Comparison of ENCODE assay signal across 32 cellular contexts in genomic region chr5:15833365-15833764, GRCh38.
"Had no signal": no experiment of that assay in that cellular context is flagged by ENCODE, and none has a peak within 500 bp of the region (broad histone marks: within the 10 kb centered on the region; RNA-seq: fewer than 3 reads in every experiment).

No MANE protein-coding gene starts in this region.

- H3K36me3 ChIP-seq: brain microvascular endothelial cell had no signal

- H3K27me3 Mint-ChIP-seq: activated CD4-positive, alpha-beta memory T cell treated with anti-CD3 and anti-CD28 coated beads for 36 hours; activated CD4-positive, alpha-beta T cell treated with anti-CD3 and anti-CD28 coated beads for 36 hours; activated CD4-positive, alpha-beta T cell treated with anti-CD3 and anti-CD28 coated beads, Interleukin-2, amount 10 ng/mL, durations not matched to agents 24 days and 14 days; activated CD8-positive, alpha-beta memory T cell treated with anti-CD3 and anti-CD28 coated beads, Interleukin-2, amount 10 ng/mL, durations not matched to agents 7 days and 5 days; activated naive CD8-positive, alpha-beta T cell; T-helper 17 cell had no signal

- DNase-seq: activated CD4-positive, alpha-beta memory T cell treated with anti-CD3 and anti-CD28 coated beads for 36 hours; activated CD4-positive, alpha-beta T cell treated with anti-CD3 and anti-CD28 coated beads for 36 hours; activated CD4-positive, alpha-beta T cell treated with anti-CD3 and anti-CD28 coated beads, Interleukin-2, amount 10 ng/mL, durations not matched to agents 24 days and 14 days; activated CD4-positive, CD25-positive, alpha-beta regulatory T cell; activated CD4-positive, CD25-positive, alpha-beta regulatory T cell treated with anti-CD3 and anti-CD28 coated beads, Interleukin-2, amount 50 U/mL, for 72 hours; activated CD8-positive, alpha-beta memory T cell treated with anti-CD3 and anti-CD28 coated beads, Interleukin-2, amount 10 ng/mL, durations not matched to agents 7 days and 5 days; activated CD8-positive, alpha-beta memory T cell treated with anti-CD3 and anti-CD28 coated beads, Interleukin-2, amount 50 U/mL, for 4 hours; activated CD8-positive, alpha-beta T cell treated with anti-CD3 and anti-CD28 coated beads, Interleukin-2, amount 10 ng/mL, durations not matched to agents 7 days and 5 days; activated gamma-delta T cell; activated naive CD4-positive, alpha-beta T cell; activated naive CD4-positive, alpha-beta T cell treated with anti-CD3 and anti-CD28 coated beads, Interleukin-2, amount 50 U/mL, for 16 hours; activated T-cell treated with anti-CD3 and anti-CD28 coated beads, Interleukin-2, amount 50 U/mL, for 1 hour; activated T-cell treated with anti-CD3 and anti-CD28 coated beads, Interleukin-2, amount 50 U/mL, for 48 hours; amniotic stem cell; anterior cingulate cortex; brain microvascular endothelial cell; caudate nucleus; cortex of kidney; dermis blood vessel endothelial cell; effector CD4-positive, alpha-beta T cell; foreskin fibroblast; head of caudate nucleus; hippocampal formation; T-helper 17 cell; T1000 had no signal

- H3K27ac Mint-ChIP-seq: activated CD4-positive, alpha-beta memory T cell treated with anti-CD3 and anti-CD28 coated beads for 36 hours; activated CD4-positive, alpha-beta T cell treated with anti-CD3 and anti-CD28 coated beads for 36 hours; activated CD4-positive, alpha-beta T cell treated with anti-CD3 and anti-CD28 coated beads, Interleukin-2, amount 10 ng/mL, durations not matched to agents 24 days and 14 days; activated CD8-positive, alpha-beta memory T cell treated with anti-CD3 and anti-CD28 coated beads, Interleukin-2, amount 10 ng/mL, durations not matched to agents 7 days and 5 days; activated CD8-positive, alpha-beta T cell treated with anti-CD3 and anti-CD28 coated beads, Interleukin-2, amount 10 ng/mL, durations not matched to agents 7 days and 5 days; activated naive CD8-positive, alpha-beta T cell; T-helper 17 cell; T-helper 2 cell treated with Interferon-gamma antibody and Interleukin-4, amounts not matched to agents 5 μg/mL and 100 μg/mL, for 36 hours had no signal

- H3K27ac ChIP-seq: brain microvascular endothelial cell had no signal

- ATAC-seq: activated CD4-positive, alpha-beta T cell treated with anti-CD3 and anti-CD28 coated beads for 36 hours; activated CD8-positive, alpha-beta memory T cell treated with anti-CD3 and anti-CD28 coated beads, Interleukin-2, amount 10 ng/mL, durations not matched to agents 7 days and 5 days; activated CD8-positive, alpha-beta T cell treated with anti-CD3 and anti-CD28 coated beads, Interleukin-2, amount 10 ng/mL, durations not matched to agents 7 days and 5 days; esophagus mucosa; T-helper 17 cell had no signal

- H3K27me3 ChIP-seq: brain microvascular endothelial cell had no signal

- H3K4me3 Mint-ChIP-seq: activated CD4-positive, alpha-beta memory T cell treated with anti-CD3 and anti-CD28 coated beads for 36 hours; activated CD4-positive, alpha-beta T cell treated with anti-CD3 and anti-CD28 coated beads for 36 hours; activated CD4-positive, alpha-beta T cell treated with anti-CD3 and anti-CD28 coated beads, Interleukin-2, amount 10 ng/mL, durations not matched to agents 24 days and 14 days; activated CD8-positive, alpha-beta memory T cell treated with anti-CD3 and anti-CD28 coated beads, Interleukin-2, amount 10 ng/mL, durations not matched to agents 7 days and 5 days; activated CD8-positive, alpha-beta T cell treated with anti-CD3 and anti-CD28 coated beads, Interleukin-2, amount 10 ng/mL, durations not matched to agents 7 days and 5 days; activated naive CD8-positive, alpha-beta T cell; T-helper 17 cell; T-helper 2 cell treated with Interferon-gamma antibody and Interleukin-4, amounts not matched to agents 5 μg/mL and 100 μg/mL, for 36 hours had no signal

- FAIRE-seq: astrocyte, colon, endometrium, frontal cortex had no signal

- H3K4me1 Mint-ChIP-seq: activated CD4-positive, alpha-beta T cell treated with anti-CD3 and anti-CD28 coated beads for 36 hours; activated CD4-positive, alpha-beta T cell treated with anti-CD3 and anti-CD28 coated beads, Interleukin-2, amount 10 ng/mL, durations not matched to agents 24 days and 14 days; activated CD8-positive, alpha-beta memory T cell treated with anti-CD3 and anti-CD28 coated beads, Interleukin-2, amount 10 ng/mL, durations not matched to agents 7 days and 5 days; T-helper 17 cell had no signal

- H3K36me3 Mint-ChIP-seq: activated CD4-positive, alpha-beta memory T cell treated with anti-CD3 and anti-CD28 coated beads for 36 hours; activated CD8-positive, alpha-beta memory T cell treated with anti-CD3 and anti-CD28 coated beads, Interleukin-2, amount 10 ng/mL, durations not matched to agents 7 days and 5 days; activated naive CD8-positive, alpha-beta T cell had no signal

- H3K9me3 Mint-ChIP-seq: activated CD4-positive, alpha-beta memory T cell treated with anti-CD3 and anti-CD28 coated beads for 36 hours; activated CD4-positive, alpha-beta T cell treated with anti-CD3 and anti-CD28 coated beads, Interleukin-2, amount 10 ng/mL, durations not matched to agents 24 days and 14 days had no signal
